Comparison of ENCODE assay signal across 7 cellular contexts in genomic region chr4:15299627-15300026, GRCh38.
"Had no signal": no experiment of that assay in that cellular context is flagged by ENCODE, and none has a peak within 500 bp of the region (broad histone marks: within the 10 kb centered on the region; RNA-seq: fewer than 3 reads in every experiment).

No MANE protein-coding gene starts in this region.

- H3K9ac ChIP-seq: KMS-11 had no signal

- H3K27ac ChIP-seq: HL-60, KMS-11 had no signal

- FAIRE-seq: HepG2, HTR-8/SVneo had no signal

- H3K4me2 ChIP-seq: KMS-11 had no signal

- ATAC-seq: HepG2 had no signal

- DNase-seq: IMR-90, KBM-7, KG1 had no signal
